ENCODE assay signal across 15 cellular contexts in the genomic region with DNA sequence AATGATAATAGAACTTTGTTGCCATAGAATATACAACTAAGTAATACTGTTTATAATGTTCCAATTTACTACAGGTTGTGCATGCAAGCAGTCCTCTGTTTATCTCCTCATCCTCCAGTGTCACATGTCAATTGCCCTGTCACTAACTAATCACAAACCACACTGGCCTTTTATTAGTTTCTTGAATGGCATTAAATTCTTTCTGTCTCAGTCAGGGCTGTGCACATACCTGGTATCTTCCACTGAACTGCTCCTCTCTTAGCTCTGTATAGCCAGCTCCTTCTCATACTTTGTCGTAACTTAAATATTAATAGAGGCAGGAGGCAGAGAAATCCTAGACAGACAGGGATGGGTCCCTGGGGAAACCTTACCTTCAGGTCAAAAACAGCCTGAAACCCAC. TPM values are rescaled to one million over a fixed set of nuclear protein-coding genes. Genes with fewer than 3 reads are reported as not detected.
DNase-seq lines count a peak whose midpoint lies in the region; ATAC-seq and TF ChIP-seq lines count a peak whose summit lies in the region.
"Had no signal": no experiment of that assay in that cellular context is flagged by ENCODE, and none has a peak within 500 bp of the region (broad histone marks: within the 10 kb centered on the region; RNA-seq: fewer than 3 reads in every experiment).

No MANE protein-coding gene starts in this region.

- peaks cover 16% of the 10 kb centered on the region for H3K36me3 Mint-ChIP-seq in activated naive CD8-positive, alpha-beta T cell treated with anti-CD3 and anti-CD28 coated beads, Interleukin-2, amount 10 ng/mL, durations not matched to agents 7 days and 5 days
- H3K36me3 Mint-ChIP-seq in endodermal cell (ENCODE audit: low read depth): peaks cover 47% of the 10 kb centered on the region
- no peaks in the 10 kb centered on the region for H3K36me3 Mint-ChIP-seq in stimulated activated effector memory CD8-positive, alpha-beta T cell treated with anti-CD3 and anti-CD28 coated beads, Interleukin-12 subunit alpha, Interleukin-12 subunit beta, amount 100 ng/mL, for 72 hours

- no peaks in the 10 kb centered on the region for H3K4me1 ChIP-seq in endodermal cell (ENCODE audit: control insufficient read depth, insufficient read depth, low read length)
- H3K4me1 ChIP-seq in heart right ventricle: no peaks in the 10 kb centered on the region

- POLR2A ChIA-PET in activated naive CD8-positive, alpha-beta T cell treated with anti-CD3 and anti-CD28 coated beads, Interleukin-2, amount 10 ng/mL, durations not matched to agents 7 days and 5 days (lab: Charles Lee): no interaction called here

- no peak overlapping the region for H3K9ac ChIP-seq in endodermal cell (ENCODE audit: extremely low read depth, low read length, poor library complexity, severe bottlenecking)
- H3K9ac ChIP-seq: GM23248 had no signal

- H3K4me3 Mint-ChIP-seq in stimulated activated naive CD8-positive, alpha-beta T cell treated with anti-CD3 and anti-CD28 coated beads, Interleukin-15, amount 100 ng/mL, for 72 hours: no peak overlapping the region
- H3K4me3 Mint-ChIP-seq in activated naive CD8-positive, alpha-beta T cell treated with anti-CD3 and anti-CD28 coated beads, Interleukin-2, amount 10 ng/mL, durations not matched to agents 7 days and 5 days: no peak overlapping the region
- H3K4me3 Mint-ChIP-seq in endodermal cell: no peak overlapping the region
- peak overlapping the region; percentile 25 for H3K4me3 Mint-ChIP-seq in stimulated activated effector memory CD8-positive, alpha-beta T cell treated with anti-CD3 and anti-CD28 coated beads, Interleukin-12 subunit alpha, Interleukin-12 subunit beta, amount 100 ng/mL, for 72 hours
- H3K4me3 Mint-ChIP-seq: B cell; CD4-positive, alpha-beta T cell had no signal

- H3K9me3 ChIP-seq in endodermal cell (ENCODE audit: control insufficient read depth, low read length): peaks cover 55% of the 10 kb centered on the region
- peaks cover 0 to 24% (median 0%) of the 10 kb centered on the region in 11 donors for H3K9me3 ChIP-seq in heart right ventricle

- no peak overlapping the region for H3K27ac Mint-ChIP-seq in stimulated activated naive CD8-positive, alpha-beta T cell treated with anti-CD3 and anti-CD28 coated beads, Interleukin-15, amount 100 ng/mL, for 72 hours
- H3K27ac Mint-ChIP-seq in activated naive CD8-positive, alpha-beta T cell treated with anti-CD3 and anti-CD28 coated beads, Interleukin-2, amount 10 ng/mL, durations not matched to agents 7 days and 5 days: peak overlapping the region; percentile 45
- no peak overlapping the region for H3K27ac Mint-ChIP-seq in endodermal cell
- H3K27ac Mint-ChIP-seq in stimulated activated effector memory CD8-positive, alpha-beta T cell treated with anti-CD3 and anti-CD28 coated beads, Interleukin-12 subunit alpha, Interleukin-12 subunit beta, amount 100 ng/mL, for 72 hours: peak overlapping the region; percentile 75
- H3K27ac Mint-ChIP-seq: B cell; CD4-positive, alpha-beta T cell had no signal

- H3K4me1 Mint-ChIP-seq in stimulated activated naive CD8-positive, alpha-beta T cell treated with anti-CD3 and anti-CD28 coated beads, Interleukin-15, amount 100 ng/mL, for 72 hours: peaks cover 20% of the 10 kb centered on the region
- H3K4me1 Mint-ChIP-seq in activated naive CD8-positive, alpha-beta T cell treated with anti-CD3 and anti-CD28 coated beads, Interleukin-2, amount 10 ng/mL, durations not matched to agents 7 days and 5 days: peaks cover 14% of the 10 kb centered on the region
- peaks cover 2% of the 10 kb centered on the region for H3K4me1 Mint-ChIP-seq in endodermal cell
- peaks cover 18% of the 10 kb centered on the region for H3K4me1 Mint-ChIP-seq in stimulated activated effector memory CD8-positive, alpha-beta T cell treated with anti-CD3 and anti-CD28 coated beads, Interleukin-12 subunit alpha, Interleukin-12 subunit beta, amount 100 ng/mL, for 72 hours
- H3K4me1 Mint-ChIP-seq: B cell had no signal

- ATAC-seq in stimulated activated naive CD8-positive, alpha-beta T cell treated with anti-CD3 and anti-CD28 coated beads, Interleukin-15, Interleukin-2, amounts not matched to agents 100 U/mL and 50 U/mL, for 24 hours: peak; percentile 23
- no peak for ATAC-seq in stimulated activated naive CD8-positive, alpha-beta T cell treated with anti-CD3 and anti-CD28 coated beads, Interleukin-15, amount 100 ng/mL, for 72 hours
- ATAC-seq in activated naive CD8-positive, alpha-beta T cell treated with anti-CD3 and anti-CD28 coated beads, Interleukin-2, amount 10 ng/mL, durations not matched to agents 7 days and 5 days (ENCODE audit: low read depth): no peak
- no peak for ATAC-seq in stimulated activated effector memory CD8-positive, alpha-beta T cell treated with anti-CD3 and anti-CD28 coated beads, Interleukin-12 subunit alpha, Interleukin-12 subunit beta, amount 100 ng/mL, for 72 hours
- ATAC-seq in heart right ventricle: no peak
- ATAC-seq: GM12878 had no signal

- H3K36me3 ChIP-seq in endodermal cell (ENCODE audit: control insufficient read depth, insufficient read depth, low read length): no peaks in the 10 kb centered on the region
- peaks cover 0 to 13% (median 0%) of the 10 kb centered on the region in 9 donors for H3K36me3 ChIP-seq in heart right ventricle

- H3K9me3 Mint-ChIP-seq in stimulated activated naive CD8-positive, alpha-beta T cell treated with anti-CD3 and anti-CD28 coated beads, Interleukin-15, amount 100 ng/mL, for 72 hours: peaks cover 14 to 19% of the 10 kb centered on the region in 2 donors
- peaks cover 15% of the 10 kb centered on the region for H3K9me3 Mint-ChIP-seq in activated naive CD8-positive, alpha-beta T cell treated with anti-CD3 and anti-CD28 coated beads, Interleukin-2, amount 10 ng/mL, durations not matched to agents 7 days and 5 days
- H3K9me3 Mint-ChIP-seq in endodermal cell: peaks cover 61% of the 10 kb centered on the region
- peaks cover 6% of the 10 kb centered on the region for H3K9me3 Mint-ChIP-seq in stimulated activated effector memory CD8-positive, alpha-beta T cell treated with anti-CD3 and anti-CD28 coated beads, Interleukin-12 subunit alpha, Interleukin-12 subunit beta, amount 100 ng/mL, for 72 hours

- WGBS in endodermal cell (ENCODE audit: insufficient coverage in 1 of 2, insufficient read length in 1 of 2), 2 experiments: 92% methylated on average over 1 of the region's 1 CpG; no CpG with 5 or more reads in 1 of the 2 experiments
- WGBS in heart right ventricle, 2 donors: 97 to 100% methylated on average over 1 of the region's 1 CpG

- no peak for TF ChIP-seq CTCF in endodermal cell (conservative IDR thresholded peaks at IDR 0.05)
- TF ChIP-seq CTCF in heart right ventricle (IDR thresholded peaks at IDR 0.05): no peak

- intact Hi-C loops in heart right ventricle (cut with DNase I): loop anchor here in 8 of 10 donors (2.0 to 10.0 kb wide), 7 partner anchors 96 to 518 kb away; no protein-coding TSS in a partner anchor

- DNase-seq in stimulated activated naive CD8-positive, alpha-beta T cell treated with anti-CD3 and anti-CD28 coated beads, Interleukin-15, Interleukin-2, amounts not matched to agents 100 U/mL and 50 U/mL, for 24 hours: no peak
- DNase-seq in stimulated activated naive CD8-positive, alpha-beta T cell treated with anti-CD3 and anti-CD28 coated beads, Interleukin-15, amount 100 ng/mL, for 72 hours: no peak
- no peak for DNase-seq in activated naive CD8-positive, alpha-beta T cell treated with anti-CD3 and anti-CD28 coated beads, Interleukin-2, amount 10 ng/mL, durations not matched to agents 7 days and 5 days
- no peak for DNase-seq in endodermal cell
- DNase-seq in stimulated activated effector memory CD8-positive, alpha-beta T cell treated with anti-CD3 and anti-CD28 coated beads, Interleukin-12 subunit alpha, Interleukin-12 subunit beta, amount 100 ng/mL, for 72 hours (ENCODE audit: low spot score in 2 of 2): no peak
- no peak for DNase-seq in NAMALWA (ENCODE audit: low spot score)
- no peak for DNase-seq in anterior cingulate cortex (lab: John Stamatoyannopoulos, UW)
- DNase-seq in heart right ventricle: no peak
- DNase-seq: C1 segment of cervical spinal cord; CD4-positive, alpha-beta T cell; DMS79; GM23248 had no signal

- H3K27ac ChIP-seq in endodermal cell (ENCODE audit: low read depth, low read length): no peak overlapping the region
- no peak overlapping the region for H3K27ac ChIP-seq in heart right ventricle
- H3K27ac ChIP-seq: GM23248 had no signal

- H3K4me3 ChIP-seq in endodermal cell (ENCODE audit: low read length) (peak overlapping the region; percentile 41), heart right ventricle (no peak overlapping the region)
- H3K4me3 ChIP-seq: GM12878, GM23248 had no signal

- no peaks in the 10 kb centered on the region for H3K27me3 Mint-ChIP-seq in stimulated activated naive CD8-positive, alpha-beta T cell treated with anti-CD3 and anti-CD28 coated beads, Interleukin-15, amount 100 ng/mL, for 72 hours
- peaks cover 2% of the 10 kb centered on the region for H3K27me3 Mint-ChIP-seq in activated naive CD8-positive, alpha-beta T cell treated with anti-CD3 and anti-CD28 coated beads, Interleukin-2, amount 10 ng/mL, durations not matched to agents 7 days and 5 days
- H3K27me3 Mint-ChIP-seq in endodermal cell (ENCODE audit: insufficient read depth): no peaks in the 10 kb centered on the region
- H3K27me3 Mint-ChIP-seq: CD4-positive, alpha-beta T cell had no signal

- H3K27me3 ChIP-seq in endodermal cell (ENCODE audit: control insufficient read depth, insufficient read depth, low read length, poor library complexity, severe bottlenecking): no peaks in the 10 kb centered on the region
- no peaks in the 10 kb centered on the region for H3K27me3 ChIP-seq in heart right ventricle

RNA-seq across cellular contexts. Expression of gene GABARAPL1, which starts 24.0 kb away (rescaled TPM):
- total RNA-seq in activated naive CD8-positive, alpha-beta T cell treated with anti-CD3 and anti-CD28 coated beads, Interleukin-2, amount 10 ng/mL, durations not matched to agents 7 days and 5 days: 10 to 100 TPM; 50.9 to 56.2 TPM
- total RNA-seq in endodermal cell (100 to 1,000 TPM; 135 to 191 TPM), heart right ventricle (100 to 1,000 TPM; 285 to 512 (median 413) TPM)
- polyA plus RNA-seq in endodermal cell (2013, experiment 1 of 2): 61.9 TPM
- polyA plus RNA-seq in endodermal cell (2013, experiment 2 of 2): 71.4 TPM
- 100 to 1,000 TPM; 111 to 177 TPM for polyA plus RNA-seq in heart right ventricle

RNA-seq across cellular contexts. Expression of gene TMEM52B, which starts 57.9 kb away (rescaled TPM):
- total RNA-seq in activated naive CD8-positive, alpha-beta T cell treated with anti-CD3 and anti-CD28 coated beads, Interleukin-2, amount 10 ng/mL, durations not matched to agents 7 days and 5 days: not detected
- total RNA-seq in endodermal cell (not detected), heart right ventricle (not detected)
- not detected for polyA plus RNA-seq in endodermal cell (2013, experiment 1 of 2)
- not detected for polyA plus RNA-seq in endodermal cell (2013, experiment 2 of 2)
- polyA plus RNA-seq in heart right ventricle: under 1 TPM in 1 of 2 donors, not detected in 1; 0.03 TPM
- total RNA-seq: B cell; CD4-positive, alpha-beta T cell; G401; GM12878 had no signal
- polyA plus RNA-seq: GM12878 had no signal

Comparison
In these comparisons a context has a peak if more than half of its experiments do, and no peak if none do; other contexts are left out.
1. H3K27ac Mint-ChIP-seq: peak in activated naive CD8-positive, alpha-beta T cell treated with anti-CD3 and anti-CD28 coated beads, Interleukin-2, amount 10 ng/mL, durations not matched to agents 7 days and 5 days (single experiment) and stimulated activated effector memory CD8-positive, alpha-beta T cell treated with anti-CD3 and anti-CD28 coated beads, Interleukin-12 subunit alpha, Interleukin-12 subunit beta, amount 100 ng/mL, for 72 hours (single experiment); none in stimulated activated naive CD8-positive, alpha-beta T cell treated with anti-CD3 and anti-CD28 coated beads, Interleukin-15, amount 100 ng/mL, for 72 hours (0 of 2) and endodermal cell (single experiment).